ENCODE assay signal across 1 cellular context in genomic region chr5:72134226-72134625, GRCh38.
TF ChIP-seq lines count a peak whose summit lies in the region.

No MANE protein-coding gene starts in this region.

TF ChIP-seq in WTC11, 78 proteins besides CTCF, POLR2A, EP300 and RAD21 (continued from another document):
- TF ChIP-seq, protein P1, sequence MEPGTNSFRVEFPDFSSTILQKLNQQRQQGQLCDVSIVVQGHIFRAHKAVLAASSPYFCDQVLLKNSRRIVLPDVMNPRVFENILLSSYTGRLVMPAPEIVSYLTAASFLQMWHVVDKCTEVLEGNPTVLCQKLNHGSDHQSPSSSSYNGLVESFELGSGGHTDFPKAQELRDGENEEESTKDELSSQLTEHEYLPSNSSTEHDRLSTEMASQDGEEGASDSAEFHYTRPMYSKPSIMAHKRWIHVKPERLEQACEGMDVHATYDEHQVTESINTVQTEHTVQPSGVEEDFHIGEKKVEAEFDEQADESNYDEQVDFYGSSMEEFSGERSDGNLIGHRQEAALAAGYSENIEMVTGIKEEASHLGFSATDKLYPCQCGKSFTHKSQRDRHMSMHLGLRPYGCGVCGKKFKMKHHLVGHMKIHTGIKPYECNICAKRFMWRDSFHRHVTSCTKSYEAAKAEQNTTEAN (CRISPR knock-in tag; IDR thresholded peaks at IDR 0.05), result no peak
